In the genomic region with DNA sequence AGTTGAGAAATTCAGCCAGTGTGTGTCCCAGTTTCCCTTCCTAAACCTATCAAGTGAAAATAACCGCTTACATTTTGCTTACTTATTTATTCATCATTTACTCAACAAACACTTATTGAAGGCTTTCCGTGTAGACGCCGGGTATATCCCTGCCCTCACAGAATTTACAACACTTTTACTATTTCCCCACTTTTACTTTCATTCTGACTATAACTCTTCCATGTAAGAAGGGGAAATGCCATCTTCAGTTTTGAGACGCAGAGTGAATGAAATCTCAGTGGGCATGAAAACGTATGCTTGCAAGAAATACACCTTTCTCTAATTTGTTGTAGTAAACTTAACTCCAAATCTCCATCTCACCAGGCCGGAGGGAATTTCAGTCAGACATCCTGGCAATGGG, we compare ENCODE assay signal across 23 cellular contexts.
"Had no signal": no experiment of that assay in that cellular context is flagged by ENCODE, and none has a peak within 500 bp of the region (broad histone marks: within the 10 kb centered on the region; RNA-seq: fewer than 3 reads in every experiment).

No MANE protein-coding gene starts in this region.

- H3K36me3 ChIP-seq: gastroesophageal sphincter, left ventricle myocardium inferior, suprapubic skin, tibial artery, upper lobe of right lung had no signal

- H3K27me3 ChIP-seq: gastroesophageal sphincter, hepatocyte, suprapubic skin, tibial artery, upper lobe of right lung had no signal

- H3K4me3 ChIP-seq: gastroesophageal sphincter, hepatocyte, left ventricle myocardium inferior, lung, mucosa of descending colon, suprapubic skin, tibial artery, upper lobe of right lung had no signal

- DNase-seq: activated CD4-positive, alpha-beta T cell treated with anti-CD3 and anti-CD28 coated beads for 48 hours; activated CD4-positive, alpha-beta T cell treated with anti-CD3 and anti-CD28 coated beads, Interleukin-2, amount 50 U/mL, for 48 hours; activated CD8-positive, alpha-beta memory T cell treated with anti-CD3 and anti-CD28 coated beads for 24 hours; activated gamma-delta T cell; activated naive CD4-positive, alpha-beta T cell treated with anti-CD3 and anti-CD28 coated beads, Interleukin-2, amount 50 U/mL, for 16 hours; amniotic stem cell; islet precursor cell; left ventricle myocardium inferior; mucosa of descending colon; posterior cingulate gyrus; right cardiac atrium; stimulated activated CD4-positive, alpha-beta T cell treated with anti-CD3 and anti-CD28 coated beads, Interleukin-15, amount 100 ng/mL, for 24 hours; stimulated activated CD4-positive, alpha-beta T cell treated with anti-CD3 and anti-CD28 coated beads, Interleukin-2, amount 100 ng/mL, for 24 hours; stimulated activated naive CD4-positive, alpha-beta T cell; tibial artery; upper lobe of right lung had no signal

- H3K9me3 ChIP-seq: gastroesophageal sphincter, left ventricle myocardium inferior, mucosa of descending colon, suprapubic skin, tibial artery, upper lobe of right lung had no signal

- H3K4me3 Mint-ChIP-seq: activated T-helper 1 cell treated with anti-CD3 and anti-CD28 coated beads, Interleukin-12 subunit alpha, Interleukin-12 subunit beta, Interleukin-2, Interleukin-4 antibody, amounts not matched to agents 30 ng/mL and 10 ng/mL and 1 ng/mL, durations not matched to agents 14 hours and 24 hours and 36 hours; nephron had no signal

- H3K9me3 Mint-ChIP-seq: activated T-helper 1 cell treated with anti-CD3 and anti-CD28 coated beads, Interleukin-12 subunit alpha, Interleukin-12 subunit beta, Interleukin-2, Interleukin-4 antibody, amounts not matched to agents 30 ng/mL and 10 ng/mL and 1 ng/mL, durations not matched to agents 14 hours and 24 hours and 36 hours; nephron had no signal

- H3K4me1 ChIP-seq: left ventricle myocardium inferior, suprapubic skin, upper lobe of right lung had no signal

- ATAC-seq: gastroesophageal sphincter, mucosa of descending colon, right cardiac atrium, upper lobe of right lung had no signal

- H3K27ac ChIP-seq: gastroesophageal sphincter, hepatocyte, left ventricle myocardium inferior, suprapubic skin, tibial artery, upper lobe of right lung, VCaP had no signal

- H3K27ac Mint-ChIP-seq: activated T-helper 1 cell treated with anti-CD3 and anti-CD28 coated beads, Interleukin-12 subunit alpha, Interleukin-12 subunit beta, Interleukin-2, Interleukin-4 antibody, amounts not matched to agents 30 ng/mL and 10 ng/mL and 1 ng/mL, durations not matched to agents 14 hours and 24 hours and 36 hours; nephron had no signal
